In the genomic region with DNA sequence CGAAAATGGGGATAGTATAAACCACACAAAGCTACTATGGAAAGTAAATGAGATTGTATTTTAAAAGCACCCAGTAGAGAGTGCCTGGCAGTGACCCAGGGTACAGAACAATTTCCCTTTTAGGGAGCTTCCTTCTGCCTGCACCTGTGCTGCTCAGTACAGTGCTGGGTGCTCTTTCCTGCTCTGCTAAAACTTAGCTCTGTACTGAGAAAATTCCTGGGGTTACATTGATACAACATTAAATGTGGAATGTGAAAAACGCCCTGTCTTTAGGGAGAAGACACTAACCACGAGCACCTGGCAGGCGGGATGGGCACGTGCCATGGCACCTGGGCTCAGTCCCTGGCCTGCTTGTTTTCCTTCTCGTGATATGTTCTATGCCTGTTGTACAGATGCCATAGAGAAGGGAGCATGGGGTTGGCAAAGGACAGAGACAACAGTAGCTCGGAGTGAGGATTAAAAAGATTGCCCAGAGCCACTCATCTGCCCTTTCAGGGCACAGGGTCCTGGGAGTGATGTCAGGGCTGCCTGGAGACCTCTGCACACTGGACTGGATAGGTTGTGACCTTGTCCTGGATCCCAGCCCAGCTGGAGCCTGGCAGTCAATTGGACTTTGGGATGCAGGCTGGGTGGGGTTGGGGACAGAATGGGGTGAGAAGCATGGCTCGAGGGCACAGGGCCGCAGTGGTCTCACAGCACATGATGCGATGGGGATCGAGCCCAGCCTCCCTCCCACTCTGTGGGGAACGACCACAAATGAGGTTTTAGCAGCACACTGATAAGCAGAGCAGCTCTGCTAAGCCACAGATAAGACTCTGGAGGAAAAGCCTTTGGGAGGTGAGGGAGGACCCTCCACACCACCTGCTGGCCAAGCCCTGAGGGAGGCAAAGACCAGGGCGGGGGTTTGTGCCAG, we compare ENCODE assay signal across 16 cellular contexts. TPM values are rescaled to one million over a fixed set of nuclear protein-coding genes. Genes with fewer than 3 reads are reported as not detected.
DNase-seq lines count a peak whose midpoint lies in the region; ATAC-seq and TF ChIP-seq lines count a peak whose summit lies in the region.
"Had no signal": no experiment of that assay in that cellular context is flagged by ENCODE, and none has a peak within 500 bp of the region (broad histone marks: within the 10 kb centered on the region; RNA-seq: fewer than 3 reads in every experiment).

No MANE protein-coding gene starts in this region.

- TF ChIP-seq EP300 in SK-N-SH (IDR thresholded peaks at IDR 0.05; ENCODE audit: borderline replicate concordance in 1 of 2, low read depth in 1 of 2, low read length in 1 of 2) = peak in 1 of 2 experiments; percentile 70; a peak in 1 of 4 replicates

- H3K4ac ChIP-seq in neuronal stem cell (ENCODE audit: low read length) = no peak overlapping the region

- no peak overlapping the region for H2AFZ ChIP-seq in SK-N-SH (ENCODE audit: low read depth)
- no peak overlapping the region for H2AFZ ChIP-seq in neuronal stem cell (ENCODE audit: low read length)
- no peak overlapping the region for H2AFZ ChIP-seq in GM23338

- peak in 73 of 76 experiments; percentile 10 to 88 (median 74) for DNase-seq in HUDEP-2 (lab: John Stamatoyannopoulos, UW; ENCODE audit: unreplicated experiment in 76 of 76)
- peak; percentile 83 for DNase-seq in SK-N-SH
- DNase-seq in epithelial cell of prostate (ENCODE audit: low read depth, low spot score) = no peak
- DNase-seq in neuronal stem cell (ENCODE audit: low spot score) = no peak
- no peak for DNase-seq in foreskin melanocyte
- no peak for DNase-seq in Ammon's horn (ENCODE audit: low spot score)
- DNase-seq in GM23338 (ENCODE audit: low spot score) = no peak
- DNase-seq in retina = no peak
- DNase-seq: activated T-cell treated with anti-CD3 and anti-CD28 coated beads, Interleukin-2, amount 50 U/mL, for 4 hours; dermis blood vessel endothelial cell; MM.1S; NCI-H2029 treated with DMSO at 0.1 percent for 48 hours; SW 1271 had no signal

- H3K9me3 ChIP-seq in SK-N-SH (no peaks in the 10 kb centered on the region), neuronal stem cell (replicated peaks in 1 of 2; ENCODE audit: control insufficient read depth in 2 of 2, insufficient read depth in 1 of 2, low read depth in 1 of 2, low read length in 2 of 2) (no peaks in the 10 kb centered on the region)
- H3K9me3 ChIP-seq: upper lobe of left lung had no signal

- ATAC-seq in GM23338 = no peak
- ATAC-seq: activated T-cell treated with anti-CD3 and anti-CD28 coated beads, Interleukin-2, amount 50 U/mL, for 4 hours had no signal

- H3K36me3 ChIP-seq in SK-N-SH (replicated peaks in 1 of 2; ENCODE audit: control insufficient read depth in 1 of 2, insufficient read depth in 2 of 2, low read length in 1 of 2) = no peaks in the 10 kb centered on the region
- peaks cover 0 to 57% of the 10 kb centered on the region in 2 donors for H3K36me3 ChIP-seq in neuronal stem cell (replicated peaks in 1 of 2; ENCODE audit: control insufficient read depth in 2 of 2, insufficient read depth in 2 of 2, low read length in 2 of 2)
- no peaks in the 10 kb centered on the region for H3K36me3 ChIP-seq in GM23338 (ENCODE audit: insufficient read depth)
- H3K36me3 ChIP-seq: upper lobe of left lung had no signal

- H3F3A ChIP-seq in SK-N-SH (replicated peaks; ENCODE audit: insufficient read depth) = no peaks in the 10 kb centered on the region
- H3F3A ChIP-seq in GM23338 (replicated peaks; ENCODE audit: low read depth) = no peaks in the 10 kb centered on the region

- H3K9me3 Mint-ChIP-seq in GM23338 = no peaks in the 10 kb centered on the region
- H3K9me3 Mint-ChIP-seq: activated T-cell treated with anti-CD3 and anti-CD28 coated beads, Interleukin-2, amount 50 U/mL, for 4 hours had no signal

- no peak overlapping the region for H3K4me3 Mint-ChIP-seq in GM23338
- H3K4me3 Mint-ChIP-seq: activated T-cell treated with anti-CD3 and anti-CD28 coated beads, Interleukin-2, amount 50 U/mL, for 4 hours had no signal

- no peak overlapping the region for H4K91ac ChIP-seq in neuronal stem cell (ENCODE audit: low read depth, low read length, poor library complexity)

- H2BK12ac ChIP-seq in neuronal stem cell (ENCODE audit: low read length) = peak overlapping the region; percentile 36

- TF ChIP-seq CTCF in SK-N-SH (IDR thresholded peaks at IDR 0.05) (no peak), GM23338 (conservative IDR thresholded peaks at IDR 0.05; ENCODE audit: low read depth in 2 of 2) (0 out of 4 replicates have a peak, but pooled peaks of 1 of the 2 experiments have one; percentile 3)

- H3K27me3 ChIP-seq in SK-N-SH (ENCODE audit: insufficient read depth) = no peaks in the 10 kb centered on the region
- no peaks in the 10 kb centered on the region for H3K27me3 ChIP-seq in neuronal stem cell (ENCODE audit: control insufficient read depth in 3 of 3, insufficient read depth in 3 of 3, low read depth in 1 of 3, low read length in 3 of 3)
- no peaks in the 10 kb centered on the region for H3K27me3 ChIP-seq in GM23338 (ENCODE audit: insufficient read depth)
- H3K27me3 ChIP-seq: upper lobe of left lung had no signal

- no peaks in the 10 kb centered on the region for H4K20me1 ChIP-seq in SK-N-SH (ENCODE audit: insufficient read depth)
- H4K20me1 ChIP-seq in GM23338 (replicated peaks; ENCODE audit: insufficient read depth) = no peaks in the 10 kb centered on the region

- 37% methylated on average over 12 of the region's 13 CpGs for WGBS in SK-N-SH (ENCODE audit: low lambda C conversion rate)
- no CpG with 5 or more reads among the region's 13 CpGs for WGBS in neuronal stem cell (ENCODE audit: extremely low coverage in 2 of 2, insufficient read length in 2 of 2, insufficient replicate concordance in 1 of 2), 2 donors

- H3K4me3 ChIP-seq in SK-N-SH (ENCODE audit: low read depth in 2 of 2, low read length in 1 of 2) (no peak overlapping the region), neuronal stem cell (ENCODE audit: low read length in 2 of 2) (no peak overlapping the region), GM23338 (no peak overlapping the region)
- H3K4me3 ChIP-seq: upper lobe of left lung had no signal

- no peak overlapping the region for H2BK5ac ChIP-seq in neuronal stem cell (ENCODE audit: low read length)

- no peak overlapping the region for H3K23ac ChIP-seq in neuronal stem cell (ENCODE audit: low read depth, low read length, poor library complexity)

- no peak overlapping the region for H2BK15ac ChIP-seq in neuronal stem cell (ENCODE audit: low read length)

- H3K4me1 ChIP-seq in SK-N-SH (ENCODE audit: control insufficient read depth in 1 of 2, insufficient read depth in 2 of 2, low read depth in 1 of 2, low read length in 1 of 2) (peaks cover 0 to 27% of the 10 kb centered on the region in 2 experiments; a peak in 1 of 4 replicates), neuronal stem cell (ENCODE audit: control insufficient read depth in 2 of 2, insufficient read depth in 1 of 2, low read depth in 1 of 2, low read length in 2 of 2) (peaks cover 2 to 16% of the 10 kb centered on the region in 2 donors), GM23338 (ENCODE audit: insufficient read depth) (no peaks in the 10 kb centered on the region)
- H3K4me1 ChIP-seq: upper lobe of left lung had no signal

- H2BK120ac ChIP-seq in neuronal stem cell (ENCODE audit: low read depth, low read length) = no peak overlapping the region

- no peaks in the 10 kb centered on the region for H3K79me1 ChIP-seq in neuronal stem cell (ENCODE audit: low read depth, low read length)

- no peak overlapping the region for H4K8ac ChIP-seq in neuronal stem cell (ENCODE audit: low read depth, low read length)

- H3K9ac ChIP-seq in SK-N-SH (no peak overlapping the region), neuronal stem cell (ENCODE audit: low read depth, low read length, poor library complexity) (no peak overlapping the region)

- CTCF ChIA-PET in SK-N-SH (lab: Yijun Ruan, JAX) = interaction anchor here (1.2 to 4.0 kb wide), 5 partner anchors 13 to 316 kb away, joined by 3 to 16 read pairs (median 9); no protein-coding TSS in a partner anchor

- TF ChIP-seq RAD21 in SK-N-SH (IDR thresholded peaks at IDR 0.05; ENCODE audit: low read length) = peak; percentile 29

- no peaks in the 10 kb centered on the region for H3K9me2 ChIP-seq in SK-N-SH
- no peaks in the 10 kb centered on the region for H3K9me2 ChIP-seq in GM23338 (ENCODE audit: insufficient read depth)

- H3K27ac ChIP-seq in SK-N-SH (ENCODE audit: low read depth in 2 of 2, low read length in 1 of 2) (peak overlapping the region in 1 of 2 experiments; percentile 77; a peak in 1 of 4 replicates), epithelial cell of prostate (peak overlapping the region; percentile 59), neuronal stem cell (replicated peaks; ENCODE audit: low read length) (no peak overlapping the region), GM23338 (ENCODE audit: low read depth) (no peak overlapping the region)

- no peaks in the 10 kb centered on the region for H3K79me2 ChIP-seq in SK-N-SH (ENCODE audit: insufficient read depth)
- H3K79me2 ChIP-seq in GM23338 (replicated peaks; ENCODE audit: insufficient read depth) = no peaks in the 10 kb centered on the region

- no peak overlapping the region for H3K14ac ChIP-seq in neuronal stem cell (ENCODE audit: low read length)

- H3K4me1 Mint-ChIP-seq in GM23338 = no peaks in the 10 kb centered on the region; the same call in 2 of the 3 replicates

- peak overlapping the region; percentile 23 for H3K18ac ChIP-seq in neuronal stem cell (ENCODE audit: low read length)

- H3K4me2 ChIP-seq in SK-N-SH = no peak overlapping the region
- H3K4me2 ChIP-seq in neuronal stem cell (ENCODE audit: insufficient read depth, low read length, poor library complexity, severe bottlenecking) = no peak overlapping the region
- no peak overlapping the region for H3K4me2 ChIP-seq in GM23338

- POLR2A ChIA-PET in SK-N-SH (lab: Yijun Ruan, JAX) = no interaction called here

- peaks cover 5% of the 10 kb centered on the region; the same call in 1 of the 3 replicates for H3K36me3 Mint-ChIP-seq in GM23338 (ENCODE audit: low read depth)

- peaks cover 19% of the 10 kb centered on the region for H3K27me3 Mint-ChIP-seq in GM23338 (ENCODE audit: insufficient read depth, low read depth, poor library complexity)

- H2AK5ac ChIP-seq in neuronal stem cell (ENCODE audit: low read depth, low read length) = no peak overlapping the region

- H3K27ac Mint-ChIP-seq in GM23338 = no peak overlapping the region

RNA-seq across cellular contexts. Expression of gene SPATA46, which starts 4.2 kb away (rescaled TPM):
- not detected in 2 replicates for polyA plus RNA-seq in SK-N-SH (2012; rRNA removed)
- not detected in 2 replicates for polyA plus RNA-seq in SK-N-SH (2012; cell fraction: cytosol; rRNA removed)
- polyA plus RNA-seq in SK-N-SH (2012; cell fraction: nucleus; rRNA removed) = not detected in 2 replicates
- polyA plus RNA-seq in neuronal stem cell (2013, experiment 1 of 2) = not detected
- not detected for polyA plus RNA-seq in neuronal stem cell (2013, experiment 2 of 2)
- not detected in 2 replicates for total RNA-seq in GM23338 (2014; rRNA removed; shearing (Covaris generic))
- not detected in 2 replicates for polyA plus RNA-seq in GM23338 (2016; fragmentation: Nextera tagmentation; extraction: Ambion mirVana)
- total RNA-seq: activated T-cell treated with anti-CD3 and anti-CD28 coated beads, Interleukin-2, amount 50 U/mL, for 4 hours; dermis blood vessel endothelial cell; mononuclear cell; posterior vena cava; upper lobe of left lung had no signal

RNA-seq across cellular contexts. Expression of gene C1orf226, which starts 9.1 kb away (rescaled TPM):
- polyA plus RNA-seq in SK-N-SH (2012; rRNA removed) (0.03 and 0.05 TPM in 2 replicates), GM23338 (2016; fragmentation: Nextera tagmentation; extraction: Ambion mirVana) (2.3 and 2.7 TPM in 2 replicates)
- 0.08 TPM in 2 replicates for polyA plus RNA-seq in SK-N-SH (2012; cell fraction: cytosol; rRNA removed)
- 0.23 and 0.42 TPM in 2 replicates for polyA plus RNA-seq in SK-N-SH (2012; cell fraction: nucleus; rRNA removed)
- polyA plus RNA-seq in neuronal stem cell (2013, experiment 1 of 2) = 3.6 TPM
- 3.8 TPM for polyA plus RNA-seq in neuronal stem cell (2013, experiment 2 of 2)
- total RNA-seq in GM23338 (2014; rRNA removed; shearing (Covaris generic)) = 7.9 and 12.5 TPM in 2 replicates
- total RNA-seq: mononuclear cell had no signal

RNA-seq across cellular contexts. Expression of gene SH2D1B, which starts 39.5 kb away (rescaled TPM):
- polyA plus RNA-seq in SK-N-SH (2012; rRNA removed) (not detected in 2 replicates), GM23338 (2016; fragmentation: Nextera tagmentation; extraction: Ambion mirVana) (not detected in 2 replicates)
- not detected in 2 replicates for polyA plus RNA-seq in SK-N-SH (2012; cell fraction: cytosol; rRNA removed)
- not detected in 2 replicates for polyA plus RNA-seq in SK-N-SH (2012; cell fraction: nucleus; rRNA removed)
- not detected for polyA plus RNA-seq in neuronal stem cell (2013, experiment 1 of 2)
- not detected for polyA plus RNA-seq in neuronal stem cell (2013, experiment 2 of 2)
- total RNA-seq in GM23338 (2014; rRNA removed; shearing (Covaris generic)) = not detected in 2 replicates
- total RNA-seq: dermis blood vessel endothelial cell had no signal

Comparison
In these comparisons a context has a peak if more than half of its experiments do, and no peak if none do; other contexts are left out.
1. DNase-seq: peak in HUDEP-2 (73 of 76) and SK-N-SH (single experiment); none in epithelial cell of prostate (single experiment), neuronal stem cell (single experiment), foreskin melanocyte (single experiment), Ammon's horn (single experiment), GM23338 (single experiment) and retina (single experiment).